1 cellular context compared by ENCODE assay signal in genomic region chr10:17785276-17785935, GRCh38.
TF ChIP-seq lines count a peak whose summit lies in the region.

No MANE protein-coding gene starts in this region.

TF ChIP-seq in GM12878, 131 proteins besides CTCF, POLR2A, EP300 and RAD21:
- TF ChIP-seq POLR2AphosphoS5 (IDR thresholded peaks at IDR 0.05; ENCODE audit: low read length) (no peak), NFYA (IDR thresholded peaks at IDR 0.05; ENCODE audit: borderline replicate concordance, low read depth, low read length) (no peak), KDM1A (IDR thresholded peaks at IDR 0.05; ENCODE audit: borderline replicate concordance) (no peak), SRF (IDR thresholded peaks at IDR 0.05; ENCODE audit: low read depth in 2 of 2, low read length in 2 of 2) (no peak), RCOR1 (conservative IDR thresholded peaks at IDR 0.05; ENCODE audit: low read depth, low read length) (no peak), ATF3 (IDR thresholded peaks at IDR 0.05; ENCODE audit: borderline replicate concordance, extremely low read depth, low read depth, low read length) (no peak), IRF3 (IDR thresholded peaks at IDR 0.05) (no peak)
